In the genomic region with DNA sequence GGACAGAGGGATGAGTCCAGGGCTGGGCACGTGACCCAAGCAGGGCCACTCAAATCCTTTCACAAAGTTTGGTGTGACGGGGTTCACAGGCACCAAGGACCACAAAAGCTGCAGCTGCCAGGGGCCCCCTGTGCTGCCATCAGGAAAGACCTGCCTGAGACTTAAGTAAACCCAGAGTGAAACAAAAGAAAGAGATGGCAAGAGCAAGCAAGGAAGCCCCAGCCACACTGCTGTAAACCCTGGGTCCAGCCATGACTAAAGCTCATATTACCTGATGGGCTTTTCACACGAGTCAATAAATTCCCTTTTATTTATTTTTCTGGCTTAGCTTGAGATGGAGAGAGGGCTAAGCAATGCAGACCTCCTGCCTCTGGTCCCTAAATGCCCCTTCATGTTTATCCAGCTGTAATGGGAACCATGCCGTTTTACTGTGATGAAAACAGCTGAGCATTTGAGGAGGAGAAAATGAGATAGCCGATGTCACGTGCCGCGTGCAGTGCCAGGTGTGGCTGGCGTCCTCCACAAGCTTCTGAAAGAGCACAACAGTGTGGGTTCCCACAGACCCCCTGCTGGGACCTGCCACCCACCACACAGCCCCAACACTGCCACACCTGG, we compare ENCODE assay signal across 1 cellular context.
TF ChIP-seq lines count a peak whose summit lies in the region.

No MANE protein-coding gene starts in this region.

TF ChIP-seq in HepG2, 621 proteins besides CTCF, POLR2A, EP300 and RAD21:
- no peak for TF ChIP-seq ZNF382 (CRISPR knock-in tag; IDR thresholded peaks at IDR 0.05; ENCODE audit: borderline replicate concordance)
- TF ChIP-seq SP4 (CRISPR knock-in tag; IDR thresholded peaks at IDR 0.05), result no peak
- no peak for TF ChIP-seq ZBTB38 (CRISPR knock-in tag; IDR thresholded peaks at IDR 0.05)
- TF ChIP-seq POLR2AphosphoS2 (IDR thresholded peaks at IDR 0.05; ENCODE audit: low read depth, low read length), result no peak
- TF ChIP-seq AGO1 (IDR thresholded peaks at IDR 0.05; ENCODE audit: low read depth, low read length, poor library complexity, severe bottlenecking), result no peak
- TF ChIP-seq, protein P1, sequence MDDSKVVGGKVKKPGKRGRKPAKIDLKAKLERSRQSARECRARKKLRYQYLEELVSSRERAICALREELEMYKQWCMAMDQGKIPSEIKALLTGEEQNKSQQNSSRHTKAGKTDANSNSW (CRISPR knock-in tag; IDR thresholded peaks at IDR 0.05; ENCODE audit: borderline replicate concordance), result no peak
